ENCODE assay signal across 8 cellular contexts in the genomic region with DNA sequence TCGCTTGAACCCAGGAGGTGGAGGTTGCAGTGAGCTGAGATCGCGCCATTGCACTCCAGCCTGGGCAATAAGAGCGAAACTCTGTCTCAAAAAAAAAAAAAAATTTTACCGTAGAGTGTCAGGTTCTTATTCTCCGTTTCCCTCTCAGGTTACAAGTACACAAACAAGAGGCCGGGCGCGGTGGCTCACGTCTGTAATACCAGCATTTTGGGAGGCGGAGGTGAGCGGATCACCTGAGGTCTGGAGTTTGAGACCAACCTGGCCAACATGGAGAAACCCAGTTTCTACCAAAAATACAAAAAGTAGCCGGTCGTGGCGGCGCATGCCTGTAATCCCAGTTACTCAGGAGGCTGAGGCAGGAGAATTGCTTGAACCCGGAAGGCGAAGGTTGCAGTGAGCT. TPM values are rescaled to one million over a fixed set of nuclear protein-coding genes. Genes with fewer than 3 reads are reported as not detected.
DNase-seq lines count a peak whose midpoint lies in the region; TF ChIP-seq lines count a peak whose summit lies in the region.
"Not testable (repeated sequence)": the region's sequence is repeated elsewhere in the genome, so short reads cannot be mapped to it uniquely, and the experiment has no call there.

No MANE protein-coding gene starts in this region.

- H3K4me3 Mint-ChIP-seq in activated T-helper 1 cell treated with anti-CD3 and anti-CD28 coated beads, Interleukin-12 subunit alpha, Interleukin-12 subunit beta, Interleukin-2, Interleukin-4 antibody, amounts not matched to agents 30 ng/mL and 10 ng/mL and 1 ng/mL, durations not matched to agents 14 hours and 24 hours and 36 hours = peak overlapping the region; percentile 95

- H3K27me3 Mint-ChIP-seq in activated T-helper 1 cell treated with anti-CD3 and anti-CD28 coated beads, Interleukin-12 subunit alpha, Interleukin-12 subunit beta, Interleukin-2, Interleukin-4 antibody, amounts not matched to agents 30 ng/mL and 10 ng/mL and 1 ng/mL, durations not matched to agents 14 hours and 24 hours and 36 hours (ENCODE audit: insufficient read depth) = not testable (repeated sequence)

- peak overlapping the region; percentile 91 for H3K27ac Mint-ChIP-seq in activated T-helper 1 cell treated with anti-CD3 and anti-CD28 coated beads, Interleukin-12 subunit alpha, Interleukin-12 subunit beta, Interleukin-2, Interleukin-4 antibody, amounts not matched to agents 30 ng/mL and 10 ng/mL and 1 ng/mL, durations not matched to agents 14 hours and 24 hours and 36 hours

- H3K9me3 ChIP-seq in OCI-LY1 (ENCODE audit: low read length) = peaks cover 17% of the 10 kb centered on the region
- H3K9me3 ChIP-seq in right atrium auricular region; muscle layer of duodenum (ENCODE audit: control insufficient read depth in 1 of 2, low read length in 2 of 2); spleen: not testable (repeated sequence)

- H3K4me3 ChIP-seq in ACC112 (ENCODE audit: low read depth, low read length) (peak overlapping the region; percentile 98), H7 (ENCODE audit: insufficient read depth, low read depth, low read length) (peak overlapping the region; percentile 82), OCI-LY1 (ENCODE audit: low read depth, low read length, poor library complexity, severe bottlenecking) (peak overlapping the region; percentile 93), coronary artery (peak overlapping the region; percentile 98), right atrium auricular region (peak overlapping the region; percentile 85 to 90), muscle layer of duodenum (ENCODE audit: low read depth in 1 of 2, low read length in 2 of 2) (peak overlapping the region; percentile 78 to 89), spleen (peak overlapping the region; percentile 73 to 99 (median 90))

- DNase-seq in H7; activated T-helper 1 cell treated with anti-CD3 and anti-CD28 coated beads, Interleukin-12 subunit alpha, Interleukin-12 subunit beta, Interleukin-2, Interleukin-4 antibody, amounts not matched to agents 30 ng/mL and 10 ng/mL and 1 ng/mL, durations not matched to agents 14 hours and 24 hours and 36 hours (ENCODE audit: low spot score); coronary artery (ENCODE audit: low spot score); right atrium auricular region (ENCODE audit: low spot score): not testable (repeated sequence)
- DNase-seq in spleen = peak; percentile 76

- not testable (repeated sequence) for H3K9me2 ChIP-seq in OCI-LY1 (ENCODE audit: low read depth, low read length)

- not testable (repeated sequence) for TF ChIP-seq POLR2A in spleen (IDR thresholded peaks at IDR 0.05)

- peaks cover 21% of the 10 kb centered on the region for H3K9me3 Mint-ChIP-seq in activated T-helper 1 cell treated with anti-CD3 and anti-CD28 coated beads, Interleukin-12 subunit alpha, Interleukin-12 subunit beta, Interleukin-2, Interleukin-4 antibody, amounts not matched to agents 30 ng/mL and 10 ng/mL and 1 ng/mL, durations not matched to agents 14 hours and 24 hours and 36 hours

- not testable (repeated sequence) for H3K27me3 ChIP-seq in ACC112 (ENCODE audit: insufficient read depth, low read length); H7 (ENCODE audit: control insufficient read depth, insufficient read depth, low read length); OCI-LY1 (ENCODE audit: insufficient read depth, low read length); right atrium auricular region; muscle layer of duodenum (ENCODE audit: low read depth, low read length); spleen (replicated peaks in 1 of 7)

- H3K36me3 ChIP-seq in ACC112 (ENCODE audit: insufficient read depth, low read length) = peaks cover 10% of the 10 kb centered on the region; the same call in 1 of the 2 replicates
- H3K36me3 ChIP-seq in H7 (replicated peaks; ENCODE audit: control insufficient read depth, insufficient read depth, low read length); right atrium auricular region; muscle layer of duodenum (ENCODE audit: control insufficient read depth in 1 of 2, insufficient read depth in 2 of 2, low read length in 2 of 2): not testable (repeated sequence)
- H3K36me3 ChIP-seq in OCI-LY1 (ENCODE audit: insufficient read depth, low read length) = peaks cover 41% of the 10 kb centered on the region
- peaks cover 0 to 41% (median 0%) of the 10 kb centered on the region in 6 donors for H3K36me3 ChIP-seq in spleen

- WGBS in spleen, 5 donors = 76 to 80% (median 79%) methylated on average over 18 of the region's 18 CpGs

- peaks cover 33% of the 10 kb centered on the region for H3K79me2 ChIP-seq in ACC112 (ENCODE audit: control insufficient read depth, insufficient read depth, low read length, unreplicated experiment)
- H3K79me2 ChIP-seq in OCI-LY1 (ENCODE audit: insufficient read depth, low read length) = not testable (repeated sequence)

- H3K36me3 Mint-ChIP-seq in activated T-helper 1 cell treated with anti-CD3 and anti-CD28 coated beads, Interleukin-12 subunit alpha, Interleukin-12 subunit beta, Interleukin-2, Interleukin-4 antibody, amounts not matched to agents 30 ng/mL and 10 ng/mL and 1 ng/mL, durations not matched to agents 14 hours and 24 hours and 36 hours (ENCODE audit: low read depth) = peaks cover 31% of the 10 kb centered on the region

- peak overlapping the region; percentile 78 for H3K4me2 ChIP-seq in OCI-LY1 (ENCODE audit: low read length)

- peaks cover 20% of the 10 kb centered on the region for H3K4me1 Mint-ChIP-seq in activated T-helper 1 cell treated with anti-CD3 and anti-CD28 coated beads, Interleukin-12 subunit alpha, Interleukin-12 subunit beta, Interleukin-2, Interleukin-4 antibody, amounts not matched to agents 30 ng/mL and 10 ng/mL and 1 ng/mL, durations not matched to agents 14 hours and 24 hours and 36 hours (ENCODE audit: low read depth)

- not testable (repeated sequence) for TF ChIP-seq CTCF in OCI-LY1 (IDR thresholded peaks at IDR 0.05; ENCODE audit: low read length); coronary artery (IDR thresholded peaks at IDR 0.05); right atrium auricular region (IDR thresholded peaks at IDR 0.05); spleen (IDR thresholded peaks at IDR 0.05 in 8 of 11, conservative IDR thresholded peaks at IDR 0.05 in 3 of 11)

- intact Hi-C loops in activated T-helper 1 cell treated with anti-CD3 and anti-CD28 coated beads, Interleukin-12 subunit alpha, Interleukin-12 subunit beta, Interleukin-2, Interleukin-4 antibody, amounts not matched to agents 30 ng/mL and 10 ng/mL and 1 ng/mL, durations not matched to agents 14 hours and 24 hours and 36 hours (cut with micrococcal nuclease) = loop anchor here (2.0 to 5.0 kb wide), 5 partner anchors 149 to 628 kb away; partner anchors contain the start of genes ZNF136, ZNF44 and ZNF799
- intact Hi-C loops in spleen (cut with DNase I; ENCODE audit: low total_unique reads) = not testable (repeated sequence)

- H3K27ac ChIP-seq in ACC112 (ENCODE audit: low read depth, low read length) (peak overlapping the region; percentile 91; the same call in 1 of the 2 replicates), coronary artery (peak overlapping the region; percentile 94 to 99), right atrium auricular region (peak overlapping the region; percentile 96 to 97), muscle layer of duodenum (ENCODE audit: low read length) (peak overlapping the region; percentile 89), spleen (peak overlapping the region; percentile 96 to 98 (median 96))
- H3K27ac ChIP-seq in OCI-LY1 (ENCODE audit: low read depth, low read length, poor library complexity, severe bottlenecking) = not testable (repeated sequence)

- H3K9ac ChIP-seq in OCI-LY1 (ENCODE audit: low read length) = peak overlapping the region; percentile 92; the same call in 1 of the 2 replicates

- not testable (repeated sequence) for H2AFZ ChIP-seq in ACC112 (ENCODE audit: low read length, unreplicated experiment); OCI-LY1 (ENCODE audit: low read length)

- not testable (repeated sequence) for H4K20me1 ChIP-seq in OCI-LY1 (ENCODE audit: insufficient read depth, low read length)

- H3F3A ChIP-seq in OCI-LY1 (ENCODE audit: insufficient read depth, low read length) = not testable (repeated sequence)

- H3K4me1 ChIP-seq in ACC112 (ENCODE audit: control insufficient read depth, insufficient read depth, low read length, unreplicated experiment) = not testable (repeated sequence)
- H3K4me1 ChIP-seq in OCI-LY1 (ENCODE audit: insufficient read depth, low read length, severe bottlenecking) (peaks cover 17% of the 10 kb centered on the region), right atrium auricular region (peaks cover 0 to 42% of the 10 kb centered on the region in 2 donors), muscle layer of duodenum (ENCODE audit: control insufficient read depth in 1 of 2, insufficient read depth in 2 of 2, low read length in 2 of 2) (peaks cover 0 to 17% of the 10 kb centered on the region in 2 donors), spleen (peaks cover 16 to 70% (median 62%) of the 10 kb centered on the region in 6 donors)

RNA-seq across cellular contexts. Expression of gene ZNF564, which starts 1.1 kb away (rescaled TPM):
- total RNA-seq in H7 (2014; rRNA removed; shearing (Covaris generic)) = 2.7 and 3.5 TPM in 2 replicates
- 7.4 and 8.3 TPM in 2 replicates for total RNA-seq in activated T-helper 1 cell treated with anti-CD3 and anti-CD28 coated beads, Interleukin-12 subunit alpha, Interleukin-12 subunit beta, Interleukin-2, Interleukin-4 antibody, amounts not matched to agents 30 ng/mL and 10 ng/mL and 1 ng/mL, durations not matched to agents 14 hours and 24 hours and 36 hours
- total RNA-seq in right atrium auricular region (1 to 10 TPM; 8.5 to 8.6 TPM), spleen (10 to 100 TPM; 17.0 to 24.5 (median 21.7) TPM)
- 10 to 100 TPM in 1 of 3 donors, 1 to 10 TPM in 2; 5.9 to 11.4 (median 6.5) TPM for polyA plus RNA-seq in spleen
